18 cellular contexts compared by ENCODE assay signal in the genomic region with DNA sequence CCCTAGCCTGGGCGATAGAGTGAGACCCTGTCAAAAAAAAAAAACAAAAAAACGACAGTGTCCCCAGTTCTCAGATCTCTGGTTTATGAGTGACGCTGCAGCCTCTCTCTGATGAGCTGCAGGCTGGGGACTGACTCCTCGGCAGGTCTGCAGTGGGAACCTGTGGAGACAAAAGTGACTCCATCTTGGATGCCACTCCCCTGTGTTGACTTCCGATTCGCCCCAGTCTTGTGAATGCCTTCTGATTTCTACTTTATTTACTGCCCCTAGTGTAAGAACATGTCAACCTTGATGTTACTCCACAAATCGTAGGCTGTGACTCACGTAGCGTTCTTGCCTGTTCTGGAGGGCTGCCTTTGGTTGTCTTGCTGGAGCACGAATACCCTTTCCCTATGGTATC. TPM values are rescaled to one million over a fixed set of nuclear protein-coding genes. Genes with fewer than 3 reads are reported as not detected.
DNase-seq lines count a peak whose midpoint lies in the region.
"Had no signal": no experiment of that assay in that cellular context is flagged by ENCODE, and none has a peak within 500 bp of the region (broad histone marks: within the 10 kb centered on the region; RNA-seq: fewer than 3 reads in every experiment).

No MANE protein-coding gene starts in this region.

- H3K4me3 Mint-ChIP-seq in IgD-negative memory B cell, result peak overlapping the region in 1 of 4 donors; percentile 79
- H3K4me3 Mint-ChIP-seq in dendritic cell treated with granulocyte-macrophage colony-stimulating factor and Interleukin-4, amounts not matched to agents 40 ng/mL and 50 ng/mL, for 4 days, result no peak overlapping the region
- H3K4me3 Mint-ChIP-seq: WTC11 had no signal

- H3K9me3 ChIP-seq in muscle layer of duodenum (ENCODE audit: control insufficient read depth in 1 of 2, low read length in 2 of 2) (no peaks in the 10 kb centered on the region), subcutaneous abdominal adipose tissue (ENCODE audit: control insufficient read depth in 5 of 5, low read length in 5 of 5) (no peaks in the 10 kb centered on the region)
- H3K9me3 ChIP-seq: adrenal gland had no signal

- H3K9ac ChIP-seq in subcutaneous abdominal adipose tissue (ENCODE audit: low read length in 5 of 5), result no peak overlapping the region

- no peak for DNase-seq in Kasumi-1 (lab: John Stamatoyannopoulos, UW)
- DNase-seq in SKM-1 (lab: John Stamatoyannopoulos, UW; ENCODE audit: unreplicated experiment), result no peak
- no peak for DNase-seq in SKM-1 treated with dmso at 0.1 percent for 144 hours (lab: John Stamatoyannopoulos, UW; ENCODE audit: unreplicated experiment)
- DNase-seq: activated CD4-positive, alpha-beta T cell treated with anti-CD3 and anti-CD28 coated beads, Interleukin-2, amount 50 U/mL, for 48 hours; activated T-cell treated with anti-CD3 and anti-CD28 coated beads for 4 hours; foreskin melanocyte; KG1; kidney glomerular epithelial cell; NCI-H2029; NCI-H345; PC-9; stimulated activated CD4-positive, alpha-beta T cell treated with anti-CD3 and anti-CD28 coated beads, Interleukin-12 subunit alpha, Interleukin-12 subunit beta, amount 100 ng/mL, for 4 hours had no signal

- intact Hi-C loops in dendritic cell treated with granulocyte-macrophage colony-stimulating factor and Interleukin-4, amounts not matched to agents 40 ng/mL and 50 ng/mL, for 4 days (cut with micrococcal nuclease), result no loop called here

- H3K27ac ChIP-seq in muscle layer of duodenum (ENCODE audit: low read length), result peak overlapping the region; percentile 53
- peak overlapping the region; percentile 3 for H3K27ac ChIP-seq in subcutaneous abdominal adipose tissue (ENCODE audit: low read depth, low read length)
- H3K27ac ChIP-seq: PC-9 had no signal

- no peaks in the 10 kb centered on the region for H3K9me3 Mint-ChIP-seq in IgD-negative memory B cell
- no peaks in the 10 kb centered on the region for H3K9me3 Mint-ChIP-seq in dendritic cell treated with granulocyte-macrophage colony-stimulating factor and Interleukin-4, amounts not matched to agents 40 ng/mL and 50 ng/mL, for 4 days
- H3K9me3 Mint-ChIP-seq: WTC11 had no signal

- peaks cover 3% of the 10 kb centered on the region for H3K27me3 Mint-ChIP-seq in IgD-negative memory B cell
- peaks cover 6% of the 10 kb centered on the region for H3K27me3 Mint-ChIP-seq in dendritic cell treated with granulocyte-macrophage colony-stimulating factor and Interleukin-4, amounts not matched to agents 40 ng/mL and 50 ng/mL, for 4 days

- no peak overlapping the region for H3K4me3 ChIP-seq in muscle layer of duodenum (ENCODE audit: low read depth in 1 of 2, low read length in 2 of 2)
- no peak overlapping the region for H3K4me3 ChIP-seq in subcutaneous abdominal adipose tissue (ENCODE audit: low read depth in 1 of 5, low read length in 5 of 5)
- H3K4me3 ChIP-seq: adrenal gland, PC-9 had no signal

- H3K27me3 ChIP-seq in muscle layer of duodenum (ENCODE audit: low read depth, low read length) (no peaks in the 10 kb centered on the region), subcutaneous abdominal adipose tissue (ENCODE audit: control insufficient read depth in 5 of 5, insufficient read depth in 4 of 5, low read length in 5 of 5) (peaks cover 0 to 3% (median 0%) of the 10 kb centered on the region in 5 donors)
- H3K27me3 ChIP-seq: adrenal gland had no signal

- peak overlapping the region; percentile 49 to 79 (median 55) for H3K27ac Mint-ChIP-seq in IgD-negative memory B cell
- H3K27ac Mint-ChIP-seq in dendritic cell treated with granulocyte-macrophage colony-stimulating factor and Interleukin-4, amounts not matched to agents 40 ng/mL and 50 ng/mL, for 4 days, result peak overlapping the region; percentile 44
- H3K27ac Mint-ChIP-seq: WTC11 had no signal

- H3K36me3 ChIP-seq in muscle layer of duodenum (ENCODE audit: control insufficient read depth in 1 of 2, insufficient read depth in 2 of 2, low read length in 2 of 2) (no peaks in the 10 kb centered on the region), subcutaneous abdominal adipose tissue (ENCODE audit: control insufficient read depth in 5 of 5, insufficient read depth in 5 of 5, low read length in 5 of 5) (no peaks in the 10 kb centered on the region)
- H3K36me3 ChIP-seq: adrenal gland had no signal

- peaks cover 13 to 19% (median 18%) of the 10 kb centered on the region in 3 donors for H3K4me1 Mint-ChIP-seq in IgD-negative memory B cell
- peaks cover 37% of the 10 kb centered on the region for H3K4me1 Mint-ChIP-seq in dendritic cell treated with granulocyte-macrophage colony-stimulating factor and Interleukin-4, amounts not matched to agents 40 ng/mL and 50 ng/mL, for 4 days (ENCODE audit: low read depth)

- no peaks in the 10 kb centered on the region for H3K36me3 Mint-ChIP-seq in IgD-negative memory B cell
- peaks cover 10% of the 10 kb centered on the region for H3K36me3 Mint-ChIP-seq in dendritic cell treated with granulocyte-macrophage colony-stimulating factor and Interleukin-4, amounts not matched to agents 40 ng/mL and 50 ng/mL, for 4 days (ENCODE audit: low read depth)
- H3K36me3 Mint-ChIP-seq: WTC11 had no signal

- H3K4me1 ChIP-seq in muscle layer of duodenum (ENCODE audit: control insufficient read depth in 1 of 2, insufficient read depth in 2 of 2, low read length in 2 of 2) (peaks cover 3 to 42% of the 10 kb centered on the region in 2 donors), subcutaneous abdominal adipose tissue (ENCODE audit: control insufficient read depth in 5 of 5, insufficient read depth in 5 of 5, low read length in 5 of 5) (peaks cover 5 to 40% (median 35%) of the 10 kb centered on the region in 5 donors)

RNA-seq across cellular contexts. Expression of gene TACR2, which starts 6.2 kb away (rescaled TPM):
- polyA plus RNA-seq in IgD-negative memory B cell, result 0.16 TPM

RNA-seq across cellular contexts. Expression of gene TSPAN15, which starts 40.8 kb away (rescaled TPM):
- not detected for polyA plus RNA-seq in IgD-negative memory B cell
